In the genomic region with DNA sequence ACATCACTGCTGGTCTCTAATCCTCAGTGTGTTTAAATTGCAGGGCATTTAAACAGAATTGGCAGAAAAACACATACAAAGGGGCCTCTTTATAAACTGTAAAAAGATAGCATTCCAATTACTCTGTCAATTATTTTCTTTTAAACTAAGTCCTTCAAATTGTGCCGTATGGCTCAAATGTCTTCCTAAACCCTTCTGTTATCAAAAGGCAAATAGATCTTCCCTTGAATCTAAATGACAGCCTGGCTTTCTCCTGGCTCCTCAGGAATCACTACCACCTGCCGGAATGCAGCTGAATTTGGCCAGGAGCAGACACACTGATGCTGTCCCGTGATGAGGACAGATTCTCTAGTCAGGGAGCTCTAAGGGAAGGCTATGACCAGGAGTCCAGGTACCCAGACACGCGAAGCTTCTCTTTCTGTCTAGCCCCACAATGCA, we compare ENCODE assay signal across 22 cellular contexts.
DNase-seq lines count a peak whose midpoint lies in the region; ATAC-seq, FAIRE-seq and TF ChIP-seq lines count a peak whose summit lies in the region.
"Had no signal": no experiment of that assay in that cellular context is flagged by ENCODE, and none has a peak within 500 bp of the region (broad histone marks: within the 10 kb centered on the region; RNA-seq: fewer than 3 reads in every experiment).

No MANE protein-coding gene starts in this region.

- H3K27ac ChIP-seq in ACC112 (ENCODE audit: low read depth, low read length): peak overlapping the region; percentile 74
- H3K27ac ChIP-seq in HEK293 (ENCODE audit: extremely low read depth, low read depth, low read length): no peak overlapping the region
- H3K27ac ChIP-seq: stomach had no signal

- peak overlapping the region; percentile 42 for H3K27ac Mint-ChIP-seq in chondrocyte (ENCODE audit: unreplicated experiment)
- H3K27ac Mint-ChIP-seq in nephron progenitor cell: peak overlapping the region; percentile 29
- H3K27ac Mint-ChIP-seq: activated B cell treated with CpG ODN at 0.5 μM for 24 hours; activated naive CD8-positive, alpha-beta T cell treated with anti-CD3 and anti-CD28 coated beads, Interleukin-2, amount 10 ng/mL, durations not matched to agents 7 days and 5 days had no signal

- H3K4me1 Mint-ChIP-seq in chondrocyte (ENCODE audit: low read depth) (peaks cover 52% of the 10 kb centered on the region), nephron progenitor cell (peaks cover 35% of the 10 kb centered on the region)
- H3K4me1 Mint-ChIP-seq: activated naive CD8-positive, alpha-beta T cell treated with anti-CD3 and anti-CD28 coated beads, Interleukin-2, amount 10 ng/mL, durations not matched to agents 7 days and 5 days had no signal

- TF ChIP-seq CTCF in HEK293 (tag by site-specific recombination; IDR thresholded peaks at IDR 0.05) (no peak), chondrocyte (IDR thresholded peaks at IDR 0.05) (no peak), nephron progenitor cell (IDR thresholded peaks at IDR 0.05) (no peak), D721Med (IDR thresholded peaks at IDR 0.05; ENCODE audit: insufficient read depth, missing control alignments) (no peak)

- CTCF ChIA-PET in HEK293 (lab: Yijun Ruan, JAX): interaction anchor here (2.1 kb wide), 1 partner anchor 29 kb away, joined by 6 read pairs; no protein-coding TSS in a partner anchor

- H3K36me3 ChIP-seq in ACC112 (ENCODE audit: insufficient read depth, low read length) (no peaks in the 10 kb centered on the region), HEK293 (ENCODE audit: control insufficient read depth in 2 of 2, insufficient read depth in 1 of 2, low read length in 2 of 2) (no peaks in the 10 kb centered on the region)
- H3K36me3 ChIP-seq: stomach had no signal

- H3K4me3 ChIP-seq in ACC112 (ENCODE audit: low read depth, low read length): peak overlapping the region; percentile 3; the same call in 1 of the 2 replicates
- H3K4me3 ChIP-seq in HEK293 (ENCODE audit: low read depth, low read length): no peak overlapping the region
- H3K4me3 ChIP-seq: stomach had no signal

- no peak for DNase-seq in chondrocyte (ENCODE audit: low spot score)
- DNase-seq in nephron progenitor cell: no peak
- DNase-seq in D721Med (ENCODE audit: insufficient read length, low spot score): no peak
- DNase-seq in DMS79 (lab: John Stamatoyannopoulos, UW): no peak
- DNase-seq: activated B cell treated with CpG ODN at 0.5 μM for 24 hours; activated CD4-positive, alpha-beta T cell treated with anti-CD3 and anti-CD28 coated beads, Interleukin-2, amount 50 U/mL, for 48 hours; activated CD8-positive, alpha-beta memory T cell treated with anti-CD3 and anti-CD28 coated beads, Interleukin-2, amount 50 U/mL, for 48 hours; activated naive CD8-positive, alpha-beta T cell treated with anti-CD3 and anti-CD28 coated beads, Interleukin-2, amount 10 ng/mL, durations not matched to agents 7 days and 5 days; effector memory CD4-positive, alpha-beta T cell; GDM1; kidney glomerular epithelial cell; NCI-H1417; NCI-H2107; NCI-H510A; stimulated activated CD4-positive, alpha-beta T cell treated with anti-CD3 and anti-CD28 coated beads, Interleukin-15, amount 100 ng/mL, for 24 hours; stomach had no signal

- no peaks in the 10 kb centered on the region for H3K9me3 Mint-ChIP-seq in chondrocyte (ENCODE audit: low read depth)
- no peaks in the 10 kb centered on the region for H3K9me3 Mint-ChIP-seq in nephron progenitor cell
- H3K9me3 Mint-ChIP-seq: activated B cell treated with CpG ODN at 0.5 μM for 24 hours; activated naive CD8-positive, alpha-beta T cell treated with anti-CD3 and anti-CD28 coated beads, Interleukin-2, amount 10 ng/mL, durations not matched to agents 7 days and 5 days had no signal

- H3K79me2 ChIP-seq in ACC112 (ENCODE audit: control insufficient read depth, insufficient read depth, low read length, unreplicated experiment): peaks cover 93% of the 10 kb centered on the region

- POLR2A ChIA-PET in HEK293 (lab: Yijun Ruan, JAX): no interaction called here

- ATAC-seq in GM18873 (IDR thresholded peaks at IDR 0.05; ENCODE audit: low FRiP score, unreplicated experiment): no peak
- ATAC-seq in HG03135 (IDR thresholded peaks at IDR 0.05; ENCODE audit: unreplicated experiment): no peak

- no peaks in the 10 kb centered on the region for H3K27me3 ChIP-seq in ACC112 (ENCODE audit: insufficient read depth, low read length)
- H3K27me3 ChIP-seq: stomach had no signal

- H3K36me3 Mint-ChIP-seq in chondrocyte (ENCODE audit: low read depth): no peaks in the 10 kb centered on the region
- H3K36me3 Mint-ChIP-seq in nephron progenitor cell (ENCODE audit: low read depth): peaks cover 7% of the 10 kb centered on the region
- H3K36me3 Mint-ChIP-seq: activated naive CD8-positive, alpha-beta T cell treated with anti-CD3 and anti-CD28 coated beads, Interleukin-2, amount 10 ng/mL, durations not matched to agents 7 days and 5 days had no signal

- H3K9me3 ChIP-seq in HEK293 (ENCODE audit: control insufficient read depth, insufficient read depth, low read depth, low read length): no peaks in the 10 kb centered on the region
- H3K9me3 ChIP-seq: stomach had no signal

- no peak for FAIRE-seq in D721Med (lab: Jason Lieb, UNC)
- FAIRE-seq: colon, RCC 7860 had no signal

- H3K27me3 Mint-ChIP-seq in chondrocyte (ENCODE audit: low read depth) (no peaks in the 10 kb centered on the region), nephron progenitor cell (ENCODE audit: low read depth, poor library complexity) (no peaks in the 10 kb centered on the region)

- no peak overlapping the region for H2AFZ ChIP-seq in ACC112 (ENCODE audit: low read length, unreplicated experiment)

- H3K4me3 Mint-ChIP-seq in chondrocyte (ENCODE audit: unreplicated experiment) (no peak overlapping the region), nephron progenitor cell (no peak overlapping the region)
- H3K4me3 Mint-ChIP-seq: activated B cell treated with CpG ODN at 0.5 μM for 24 hours; activated naive CD8-positive, alpha-beta T cell treated with anti-CD3 and anti-CD28 coated beads, Interleukin-2, amount 10 ng/mL, durations not matched to agents 7 days and 5 days had no signal

- H3K4me1 ChIP-seq in ACC112 (ENCODE audit: control insufficient read depth, insufficient read depth, low read length, unreplicated experiment): peaks cover 53% of the 10 kb centered on the region
- peaks cover 11% of the 10 kb centered on the region; the same call in 1 of the 2 replicates for H3K4me1 ChIP-seq in HEK293 (ENCODE audit: control insufficient read depth, insufficient read depth, low read length)

TF ChIP-seq in HEK293, 187 proteins besides CTCF, POLR2A, EP300 and RAD21 (continues in another document):
- TF ChIP-seq, protein P1, sequence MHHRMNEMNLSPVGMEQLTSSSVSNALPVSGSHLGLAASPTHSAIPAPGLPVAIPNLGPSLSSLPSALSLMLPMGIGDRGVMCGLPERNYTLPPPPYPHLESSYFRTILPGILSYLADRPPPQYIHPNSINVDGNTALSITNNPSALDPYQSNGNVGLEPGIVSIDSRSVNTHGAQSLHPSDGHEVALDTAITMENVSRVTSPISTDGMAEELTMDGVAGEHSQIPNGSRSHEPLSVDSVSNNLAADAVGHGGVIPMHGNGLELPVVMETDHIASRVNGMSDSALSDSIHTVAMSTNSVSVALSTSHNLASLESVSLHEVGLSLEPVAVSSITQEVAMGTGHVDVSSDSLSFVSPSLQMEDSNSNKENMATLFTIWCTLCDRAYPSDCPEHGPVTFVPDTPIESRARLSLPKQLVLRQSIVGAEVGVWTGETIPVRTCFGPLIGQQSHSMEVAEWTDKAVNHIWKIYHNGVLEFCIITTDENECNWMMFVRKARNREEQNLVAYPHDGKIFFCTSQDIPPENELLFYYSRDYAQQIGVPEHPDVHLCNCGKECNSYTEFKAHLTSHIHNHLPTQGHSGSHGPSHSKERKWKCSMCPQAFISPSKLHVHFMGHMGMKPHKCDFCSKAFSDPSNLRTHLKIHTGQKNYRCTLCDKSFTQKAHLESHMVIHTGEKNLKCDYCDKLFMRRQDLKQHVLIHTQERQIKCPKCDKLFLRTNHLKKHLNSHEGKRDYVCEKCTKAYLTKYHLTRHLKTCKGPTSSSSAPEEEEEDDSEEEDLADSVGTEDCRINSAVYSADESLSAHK (tag by site-specific recombination; IDR thresholded peaks at IDR 0.05): peak; percentile 53; the same call in 1 of the 2 replicates
- TF ChIP-seq SCRT2 (tag by site-specific recombination; IDR thresholded peaks at IDR 0.05) (peak; percentile 58; the same call in 1 of the 2 replicates), ZNF513 (tag by site-specific recombination; IDR thresholded peaks at IDR 0.05) (no peak), ZXDB (tag by site-specific recombination; IDR thresholded peaks at IDR 0.05) (peak; percentile 85), TCF7L2 (IDR thresholded peaks at IDR 0.05; ENCODE audit: borderline replicate concordance, low read depth, low read length) (peak; percentile 72; the same call in 1 of the 2 replicates), GLI2 (tag by site-specific recombination; IDR thresholded peaks at IDR 0.05; ENCODE audit: borderline replicate concordance, low read depth) (0 out of 2 replicates have a peak, but pooled peaks have one; percentile 22), ZNF449 (tag by site-specific recombination; IDR thresholded peaks at IDR 0.05) (0 out of 2 replicates have a peak, but pooled peaks have one; percentile 49)
